Comparison of ENCODE assay signal across 12 cellular contexts in the genomic region with DNA sequence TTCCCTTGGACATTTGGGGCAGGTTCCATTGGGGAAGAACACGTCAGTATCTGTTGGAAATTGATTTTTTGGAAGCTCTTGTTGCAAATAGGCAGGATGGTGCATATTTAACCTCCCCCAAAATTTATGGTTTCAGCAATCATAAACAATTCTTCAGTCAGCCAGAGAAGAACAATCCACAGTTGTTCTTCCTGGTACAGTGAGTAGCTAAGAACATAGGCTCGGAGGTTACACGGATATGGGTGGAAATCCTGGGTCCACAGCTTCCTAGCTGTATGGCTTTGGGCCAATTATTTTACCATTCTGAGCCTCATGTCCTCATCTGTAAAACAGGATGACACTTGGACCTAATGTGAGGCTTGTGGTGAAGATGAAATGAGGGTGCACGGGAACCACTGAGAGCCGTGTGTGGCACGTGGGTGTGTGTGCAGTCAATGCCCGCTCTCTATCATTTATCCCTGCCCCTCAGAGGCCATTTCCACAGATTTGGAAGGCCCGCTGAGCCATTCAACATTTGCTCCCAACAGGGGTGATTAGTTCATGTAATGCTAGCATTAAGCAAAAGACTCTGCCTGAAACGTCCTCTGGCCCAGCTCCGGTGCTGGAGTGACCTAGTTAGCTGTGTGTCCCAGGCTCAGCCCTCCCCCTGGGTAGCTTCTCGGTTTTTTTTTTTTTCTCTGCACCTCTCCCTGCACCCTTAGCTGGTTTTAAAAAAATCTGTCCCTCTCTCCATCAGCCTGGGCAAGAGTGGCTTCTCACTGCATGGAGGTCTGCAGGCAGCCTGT. TPM values are rescaled to one million over a fixed set of nuclear protein-coding genes. Genes with fewer than 3 reads are reported as not detected.
A peak's percentile ranks its signal among the peaks of the same experiment; 100 is the strongest.
DNase-seq lines count a peak whose midpoint lies in the region; ATAC-seq and TF ChIP-seq lines count a peak whose summit lies in the region.
"Had no signal": no experiment of that assay in that cellular context is flagged by ENCODE, and none has a peak within 500 bp of the region (broad histone marks: within the 10 kb centered on the region; RNA-seq: fewer than 3 reads in every experiment).

No MANE protein-coding gene starts in this region.

- POLR2A ChIA-PET in activated CD4-positive, alpha-beta T cell treated with anti-CD3 and anti-CD28 coated beads, Interleukin-2, amount 10 ng/mL, durations not matched to agents 7 days and 5 days (lab: Charles Lee) = no interaction called here

- intact Hi-C loops in lower lobe of right lung (cut with DNase I) = no loop called here

- no peak overlapping the region for H3K4me3 Mint-ChIP-seq in activated CD4-positive, alpha-beta T cell treated with anti-CD3 and anti-CD28 coated beads, Interleukin-2, amount 10 ng/mL, durations not matched to agents 7 days and 5 days
- H3K4me3 Mint-ChIP-seq in activated T-helper 17 cell treated with anti-CD3 and anti-CD28 coated beads, Interleukin-2, amount 50 U/mL, for 72 hours = peak overlapping the region; percentile 63
- no peak overlapping the region for H3K4me3 Mint-ChIP-seq in stimulated activated naive B cell treated with anti-CD40 and anti-IgM and Interleukin-4, amounts not matched to agents 10 μg/mL and 1 μg/mL and 100 μg/mL, for 72 hours

- H3K27me3 Mint-ChIP-seq in activated CD4-positive, alpha-beta T cell treated with anti-CD3 and anti-CD28 coated beads, Interleukin-2, amount 10 ng/mL, durations not matched to agents 7 days and 5 days = peaks cover 2% of the 10 kb centered on the region
- H3K27me3 Mint-ChIP-seq in activated T-helper 17 cell treated with anti-CD3 and anti-CD28 coated beads, Interleukin-2, amount 50 U/mL, for 72 hours = no peaks in the 10 kb centered on the region
- no peaks in the 10 kb centered on the region for H3K27me3 Mint-ChIP-seq in stimulated activated naive B cell treated with anti-CD40 and anti-IgM and Interleukin-4, amounts not matched to agents 10 μg/mL and 1 μg/mL and 100 μg/mL, for 72 hours

- no peak for DNase-seq in activated CD4-positive, alpha-beta T cell treated with anti-CD3 and anti-CD28 coated beads, Interleukin-2, amount 10 ng/mL, durations not matched to agents 7 days and 5 days
- DNase-seq in activated CD4-positive, alpha-beta T cell treated with anti-CD3 and anti-CD28 coated beads, Interleukin-2, amount 50 U/mL, for 4 hours = no peak
- DNase-seq in stimulated activated naive B cell treated with anti-CD40 and anti-IgM and Interleukin-4, amounts not matched to agents 10 μg/mL and 1 μg/mL and 100 μg/mL, for 72 hours = no peak
- DNase-seq in DMS153 (lab: John Stamatoyannopoulos, UW) (no peak), lower lobe of right lung (no peak), ureter (ENCODE audit: low spot score) (no peak)
- DNase-seq: Caco-2, NCI-H1694, RPMI8226 had no signal

- H3K4me1 ChIP-seq in iPS-20b (ENCODE audit: insufficient read depth, low read length) (peaks cover 26% of the 10 kb centered on the region; the same call in 1 of the 2 replicates), lower lobe of right lung (no peaks in the 10 kb centered on the region)
- H3K4me1 ChIP-seq: Caco-2 had no signal

- H3K4me3 ChIP-seq in iPS-20b (ENCODE audit: low read length) (no peak overlapping the region), lower lobe of right lung (no peak overlapping the region)
- H3K4me3 ChIP-seq: K562 had no signal

- H3K27me3 ChIP-seq in iPS-20b (ENCODE audit: insufficient read depth, low read length) (no peaks in the 10 kb centered on the region), lower lobe of right lung (ENCODE audit: low read depth) (no peaks in the 10 kb centered on the region)

- ATAC-seq in activated T-helper 17 cell treated with anti-CD3 and anti-CD28 coated beads, Interleukin-2, amount 50 U/mL, for 72 hours (replicated peaks) = peak; percentile 93
- peak in 1 of 2 donors; percentile 33 for ATAC-seq in stimulated activated naive B cell treated with anti-CD40 and anti-IgM and Interleukin-4, amounts not matched to agents 10 μg/mL and 1 μg/mL and 100 μg/mL, for 72 hours (replicated peaks)
- ATAC-seq in lower lobe of right lung = no peak
- ATAC-seq: K562 had no signal

- H3K36me3 ChIP-seq in iPS-20b (ENCODE audit: insufficient read depth, low read depth, low read length) (no peaks in the 10 kb centered on the region), lower lobe of right lung (no peaks in the 10 kb centered on the region)

- peak overlapping the region; percentile 57 for H3K27ac Mint-ChIP-seq in activated CD4-positive, alpha-beta T cell treated with anti-CD3 and anti-CD28 coated beads, Interleukin-2, amount 10 ng/mL, durations not matched to agents 7 days and 5 days
- no peak overlapping the region for H3K27ac Mint-ChIP-seq in activated T-helper 17 cell treated with anti-CD3 and anti-CD28 coated beads, Interleukin-2, amount 50 U/mL, for 72 hours
- H3K27ac Mint-ChIP-seq in stimulated activated naive B cell treated with anti-CD40 and anti-IgM and Interleukin-4, amounts not matched to agents 10 μg/mL and 1 μg/mL and 100 μg/mL, for 72 hours = peak overlapping the region; percentile 72

- H3K36me3 Mint-ChIP-seq in activated CD4-positive, alpha-beta T cell treated with anti-CD3 and anti-CD28 coated beads, Interleukin-2, amount 10 ng/mL, durations not matched to agents 7 days and 5 days (ENCODE audit: low read depth) = no peaks in the 10 kb centered on the region
- H3K36me3 Mint-ChIP-seq in activated T-helper 17 cell treated with anti-CD3 and anti-CD28 coated beads, Interleukin-2, amount 50 U/mL, for 72 hours (ENCODE audit: low read depth) = peaks cover under 1% of the 10 kb centered on the region
- peaks cover 7 to 18% of the 10 kb centered on the region in 2 donors for H3K36me3 Mint-ChIP-seq in stimulated activated naive B cell treated with anti-CD40 and anti-IgM and Interleukin-4, amounts not matched to agents 10 μg/mL and 1 μg/mL and 100 μg/mL, for 72 hours

- H3K9ac ChIP-seq in iPS-20b (ENCODE audit: low read depth, low read length) = peak overlapping the region; percentile 16; the same call in 1 of the 2 replicates

- H3K4me1 Mint-ChIP-seq in activated CD4-positive, alpha-beta T cell treated with anti-CD3 and anti-CD28 coated beads, Interleukin-2, amount 10 ng/mL, durations not matched to agents 7 days and 5 days = peaks cover 26% of the 10 kb centered on the region
- H3K4me1 Mint-ChIP-seq in activated T-helper 17 cell treated with anti-CD3 and anti-CD28 coated beads, Interleukin-2, amount 50 U/mL, for 72 hours = peaks cover 32% of the 10 kb centered on the region
- peaks cover 52 to 81% of the 10 kb centered on the region in 2 donors for H3K4me1 Mint-ChIP-seq in stimulated activated naive B cell treated with anti-CD40 and anti-IgM and Interleukin-4, amounts not matched to agents 10 μg/mL and 1 μg/mL and 100 μg/mL, for 72 hours

- H3K9me3 ChIP-seq in iPS-20b (ENCODE audit: insufficient read depth, low read depth, low read length) (no peaks in the 10 kb centered on the region), lower lobe of right lung (no peaks in the 10 kb centered on the region)
- H3K9me3 ChIP-seq: Caco-2 had no signal

- H3K27ac ChIP-seq in iPS-20b (ENCODE audit: low read length) = no peak overlapping the region
- H3K27ac ChIP-seq in lower lobe of right lung = no peak overlapping the region

- TF ChIP-seq CTCF in lower lobe of right lung (IDR thresholded peaks at IDR 0.05) = no peak

- no peaks in the 10 kb centered on the region for H3K9me3 Mint-ChIP-seq in activated CD4-positive, alpha-beta T cell treated with anti-CD3 and anti-CD28 coated beads, Interleukin-2, amount 10 ng/mL, durations not matched to agents 7 days and 5 days
- no peaks in the 10 kb centered on the region for H3K9me3 Mint-ChIP-seq in activated T-helper 17 cell treated with anti-CD3 and anti-CD28 coated beads, Interleukin-2, amount 50 U/mL, for 72 hours
- no peaks in the 10 kb centered on the region for H3K9me3 Mint-ChIP-seq in stimulated activated naive B cell treated with anti-CD40 and anti-IgM and Interleukin-4, amounts not matched to agents 10 μg/mL and 1 μg/mL and 100 μg/mL, for 72 hours

- CTCF ChIA-PET in activated CD4-positive, alpha-beta T cell treated with anti-CD3 and anti-CD28 coated beads, Interleukin-2, amount 10 ng/mL, durations not matched to agents 7 days and 5 days (lab: Charles Lee) = interaction anchor here (0.8 to 1.6 kb wide), 3 partner anchors 8 to 95 kb away, joined by 3 to 4 read pairs (median 3); no protein-coding TSS in a partner anchor

RNA-seq across cellular contexts. Expression of a gene that starts 9.7 kb away (rescaled TPM):
- total RNA-seq in activated CD4-positive, alpha-beta T cell treated with anti-CD3 and anti-CD28 coated beads, Interleukin-2, amount 10 ng/mL, durations not matched to agents 7 days and 5 days = 10 to 100 TPM; 15.4 to 15.5 TPM
- total RNA-seq in activated T-helper 17 cell treated with anti-CD3 and anti-CD28 coated beads, Interleukin-2, amount 50 U/mL, for 72 hours = 10 to 100 TPM; 10.9 to 20.7 TPM
- total RNA-seq in lower lobe of right lung = 22.5 TPM
- total RNA-seq in ureter = 25.4 TPM
